1 cellular context compared by ENCODE assay signal in the genomic region with DNA sequence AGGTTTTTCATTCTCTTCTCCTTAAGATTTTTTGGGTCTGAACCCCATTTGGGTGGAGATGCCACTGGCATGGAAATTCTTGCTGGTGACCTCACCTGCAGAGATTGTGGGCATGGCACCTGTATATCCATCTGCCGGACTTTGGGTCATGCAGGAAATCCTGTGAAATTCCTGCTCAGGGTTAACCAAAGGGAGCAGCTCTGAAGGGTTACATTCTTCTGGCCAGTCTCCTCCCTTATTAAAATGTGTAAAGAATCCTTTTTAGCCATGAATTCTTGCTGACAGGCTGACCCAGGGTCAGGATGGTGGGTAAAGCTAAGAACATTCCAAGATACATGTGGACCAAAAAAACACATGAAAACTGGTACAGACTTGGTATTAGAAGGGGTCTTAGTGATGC.
TF ChIP-seq lines count a peak whose summit lies in the region.

No MANE protein-coding gene starts in this region.

TF ChIP-seq in WTC11, 78 proteins besides CTCF, POLR2A, EP300 and RAD21 (continued from another document):
- TF ChIP-seq, protein P1, sequence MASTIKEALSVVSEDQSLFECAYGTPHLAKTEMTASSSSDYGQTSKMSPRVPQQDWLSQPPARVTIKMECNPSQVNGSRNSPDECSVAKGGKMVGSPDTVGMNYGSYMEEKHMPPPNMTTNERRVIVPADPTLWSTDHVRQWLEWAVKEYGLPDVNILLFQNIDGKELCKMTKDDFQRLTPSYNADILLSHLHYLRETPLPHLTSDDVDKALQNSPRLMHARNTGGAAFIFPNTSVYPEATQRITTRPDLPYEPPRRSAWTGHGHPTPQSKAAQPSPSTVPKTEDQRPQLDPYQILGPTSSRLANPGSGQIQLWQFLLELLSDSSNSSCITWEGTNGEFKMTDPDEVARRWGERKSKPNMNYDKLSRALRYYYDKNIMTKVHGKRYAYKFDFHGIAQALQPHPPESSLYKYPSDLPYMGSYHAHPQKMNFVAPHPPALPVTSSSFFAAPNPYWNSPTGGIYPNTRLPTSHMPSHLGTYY (CRISPR knock-in tag; IDR thresholded peaks at IDR 0.05): no peak
